In the genomic region with DNA sequence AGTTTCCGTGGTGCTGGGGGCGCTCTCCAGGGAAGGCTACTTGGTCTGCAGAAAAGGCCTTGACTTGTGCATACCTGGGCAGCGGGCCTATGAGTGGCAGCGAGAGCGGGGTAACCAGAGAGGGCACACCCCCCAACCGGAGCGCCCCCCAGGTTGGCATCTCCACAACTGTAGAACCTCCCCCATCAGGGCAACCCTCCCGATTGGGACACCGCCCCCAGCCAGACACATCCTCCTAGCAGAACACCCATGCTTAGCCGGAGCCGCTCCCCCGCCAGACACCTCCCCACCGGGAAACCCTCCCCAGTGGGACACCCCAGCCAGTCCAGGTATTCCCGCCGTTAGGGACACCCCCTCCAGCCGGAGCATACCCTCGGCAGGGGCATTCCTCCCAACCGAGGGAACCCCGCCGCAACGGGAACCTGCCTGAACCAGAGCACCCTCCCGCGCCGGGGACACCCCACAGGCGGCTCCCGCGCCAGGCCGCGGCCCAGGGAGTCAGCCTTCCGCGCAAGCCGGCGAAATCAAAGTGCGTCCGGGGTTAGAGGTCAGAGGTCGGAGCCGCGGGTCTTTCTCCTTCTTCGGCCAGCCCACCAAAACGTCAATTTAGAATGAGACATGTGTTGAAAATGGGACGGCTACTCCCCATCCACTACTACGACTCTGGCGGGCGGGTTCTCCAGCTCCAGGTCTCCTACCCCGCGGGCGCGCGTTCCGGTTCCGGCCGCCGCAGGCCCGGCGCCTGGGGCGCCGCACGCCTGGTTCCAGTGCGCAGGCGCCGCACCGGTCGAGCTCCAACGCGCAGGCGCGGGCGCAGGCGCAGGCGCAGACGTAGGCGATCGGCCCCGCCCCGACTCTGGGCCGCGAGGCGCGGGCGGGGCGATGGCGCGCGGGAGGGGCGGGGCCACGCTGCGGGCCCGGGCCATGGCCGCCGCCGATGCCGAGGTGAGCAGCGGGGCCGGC, we compare ENCODE assay signal across 1 cellular context.
TF ChIP-seq lines count a peak whose summit lies in the region.

Gene EHMT1, plus strand, starts transcription at position 901 of the 963 bp plus-strand sequence. Its CDS starts 24 bp downstream, at position 925.

TF ChIP-seq in K562, 482 proteins besides CTCF, POLR2A, EP300 and RAD21 (continued from another document and continues in another):
- TF ChIP-seq TCFL5 (CRISPR knock-in tag; conservative IDR thresholded peaks at IDR 0.05): no peak
- TF ChIP-seq USF1 (CRISPR knock-in tag; IDR thresholded peaks at IDR 0.05): no peak
- no peak for TF ChIP-seq PHB2 (IDR thresholded peaks at IDR 0.05; ENCODE audit: low read depth)
- no peak for TF ChIP-seq TRIM28 (IDR thresholded peaks at IDR 0.05)
- TF ChIP-seq ZNF445 (CRISPR knock-in tag; IDR thresholded peaks at IDR 0.05; ENCODE audit: low read depth): no peak
- TF ChIP-seq ZBTB9 (CRISPR knock-in tag; IDR thresholded peaks at IDR 0.05): peak; percentile 75; the same call in 1 of the 2 replicates
- TF ChIP-seq, protein P1, sequence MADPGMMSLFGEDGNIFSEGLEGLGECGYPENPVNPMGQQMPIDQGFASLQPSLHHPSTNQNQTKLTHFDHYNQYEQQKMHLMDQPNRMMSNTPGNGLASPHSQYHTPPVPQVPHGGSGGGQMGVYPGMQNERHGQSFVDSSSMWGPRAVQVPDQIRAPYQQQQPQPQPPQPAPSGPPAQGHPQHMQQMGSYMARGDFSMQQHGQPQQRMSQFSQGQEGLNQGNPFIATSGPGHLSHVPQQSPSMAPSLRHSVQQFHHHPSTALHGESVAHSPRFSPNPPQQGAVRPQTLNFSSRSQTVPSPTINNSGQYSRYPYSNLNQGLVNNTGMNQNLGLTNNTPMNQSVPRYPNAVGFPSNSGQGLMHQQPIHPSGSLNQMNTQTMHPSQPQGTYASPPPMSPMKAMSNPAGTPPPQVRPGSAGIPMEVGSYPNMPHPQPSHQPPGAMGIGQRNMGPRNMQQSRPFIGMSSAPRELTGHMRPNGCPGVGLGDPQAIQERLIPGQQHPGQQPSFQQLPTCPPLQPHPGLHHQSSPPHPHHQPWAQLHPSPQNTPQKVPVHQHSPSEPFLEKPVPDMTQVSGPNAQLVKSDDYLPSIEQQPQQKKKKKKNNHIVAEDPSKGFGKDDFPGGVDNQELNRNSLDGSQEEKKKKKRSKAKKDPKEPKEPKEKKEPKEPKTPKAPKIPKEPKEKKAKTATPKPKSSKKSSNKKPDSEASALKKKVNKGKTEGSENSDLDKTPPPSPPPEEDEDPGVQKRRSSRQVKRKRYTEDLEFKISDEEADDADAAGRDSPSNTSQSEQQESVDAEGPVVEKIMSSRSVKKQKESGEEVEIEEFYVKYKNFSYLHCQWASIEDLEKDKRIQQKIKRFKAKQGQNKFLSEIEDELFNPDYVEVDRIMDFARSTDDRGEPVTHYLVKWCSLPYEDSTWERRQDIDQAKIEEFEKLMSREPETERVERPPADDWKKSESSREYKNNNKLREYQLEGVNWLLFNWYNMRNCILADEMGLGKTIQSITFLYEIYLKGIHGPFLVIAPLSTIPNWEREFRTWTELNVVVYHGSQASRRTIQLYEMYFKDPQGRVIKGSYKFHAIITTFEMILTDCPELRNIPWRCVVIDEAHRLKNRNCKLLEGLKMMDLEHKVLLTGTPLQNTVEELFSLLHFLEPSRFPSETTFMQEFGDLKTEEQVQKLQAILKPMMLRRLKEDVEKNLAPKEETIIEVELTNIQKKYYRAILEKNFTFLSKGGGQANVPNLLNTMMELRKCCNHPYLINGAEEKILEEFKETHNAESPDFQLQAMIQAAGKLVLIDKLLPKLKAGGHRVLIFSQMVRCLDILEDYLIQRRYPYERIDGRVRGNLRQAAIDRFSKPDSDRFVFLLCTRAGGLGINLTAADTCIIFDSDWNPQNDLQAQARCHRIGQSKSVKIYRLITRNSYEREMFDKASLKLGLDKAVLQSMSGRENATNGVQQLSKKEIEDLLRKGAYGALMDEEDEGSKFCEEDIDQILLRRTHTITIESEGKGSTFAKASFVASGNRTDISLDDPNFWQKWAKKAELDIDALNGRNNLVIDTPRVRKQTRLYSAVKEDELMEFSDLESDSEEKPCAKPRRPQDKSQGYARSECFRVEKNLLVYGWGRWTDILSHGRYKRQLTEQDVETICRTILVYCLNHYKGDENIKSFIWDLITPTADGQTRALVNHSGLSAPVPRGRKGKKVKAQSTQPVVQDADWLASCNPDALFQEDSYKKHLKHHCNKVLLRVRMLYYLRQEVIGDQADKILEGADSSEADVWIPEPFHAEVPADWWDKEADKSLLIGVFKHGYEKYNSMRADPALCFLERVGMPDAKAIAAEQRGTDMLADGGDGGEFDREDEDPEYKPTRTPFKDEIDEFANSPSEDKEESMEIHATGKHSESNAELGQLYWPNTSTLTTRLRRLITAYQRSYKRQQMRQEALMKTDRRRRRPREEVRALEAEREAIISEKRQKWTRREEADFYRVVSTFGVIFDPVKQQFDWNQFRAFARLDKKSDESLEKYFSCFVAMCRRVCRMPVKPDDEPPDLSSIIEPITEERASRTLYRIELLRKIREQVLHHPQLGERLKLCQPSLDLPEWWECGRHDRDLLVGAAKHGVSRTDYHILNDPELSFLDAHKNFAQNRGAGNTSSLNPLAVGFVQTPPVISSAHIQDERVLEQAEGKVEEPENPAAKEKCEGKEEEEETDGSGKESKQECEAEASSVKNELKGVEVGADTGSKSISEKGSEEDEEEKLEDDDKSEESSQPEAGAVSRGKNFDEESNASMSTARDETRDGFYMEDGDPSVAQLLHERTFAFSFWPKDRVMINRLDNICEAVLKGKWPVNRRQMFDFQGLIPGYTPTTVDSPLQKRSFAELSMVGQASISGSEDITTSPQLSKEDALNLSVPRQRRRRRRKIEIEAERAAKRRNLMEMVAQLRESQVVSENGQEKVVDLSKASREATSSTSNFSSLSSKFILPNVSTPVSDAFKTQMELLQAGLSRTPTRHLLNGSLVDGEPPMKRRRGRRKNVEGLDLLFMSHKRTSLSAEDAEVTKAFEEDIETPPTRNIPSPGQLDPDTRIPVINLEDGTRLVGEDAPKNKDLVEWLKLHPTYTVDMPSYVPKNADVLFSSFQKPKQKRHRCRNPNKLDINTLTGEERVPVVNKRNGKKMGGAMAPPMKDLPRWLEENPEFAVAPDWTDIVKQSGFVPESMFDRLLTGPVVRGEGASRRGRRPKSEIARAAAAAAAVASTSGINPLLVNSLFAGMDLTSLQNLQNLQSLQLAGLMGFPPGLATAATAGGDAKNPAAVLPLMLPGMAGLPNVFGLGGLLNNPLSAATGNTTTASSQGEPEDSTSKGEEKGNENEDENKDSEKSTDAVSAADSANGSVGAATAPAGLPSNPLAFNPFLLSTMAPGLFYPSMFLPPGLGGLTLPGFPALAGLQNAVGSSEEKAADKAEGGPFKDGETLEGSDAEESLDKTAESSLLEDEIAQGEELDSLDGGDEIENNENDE (IDR thresholded peaks at IDR 0.05; ENCODE audit: low read depth, low read length): no peak
- no peak for TF ChIP-seq NONO (IDR thresholded peaks at IDR 0.05; ENCODE audit: low read depth in 2 of 2, low read length in 1 of 2)
- no peak for TF ChIP-seq XRCC3 (IDR thresholded peaks at IDR 0.05)
- no peak for TF ChIP-seq PRPF4 (IDR thresholded peaks at IDR 0.05; ENCODE audit: insufficient read depth, low read depth, low read length, poor library complexity, severe bottlenecking)
- TF ChIP-seq IRF9 (tag; IDR thresholded peaks at IDR 0.05): no peak
- TF ChIP-seq, protein P2, sequence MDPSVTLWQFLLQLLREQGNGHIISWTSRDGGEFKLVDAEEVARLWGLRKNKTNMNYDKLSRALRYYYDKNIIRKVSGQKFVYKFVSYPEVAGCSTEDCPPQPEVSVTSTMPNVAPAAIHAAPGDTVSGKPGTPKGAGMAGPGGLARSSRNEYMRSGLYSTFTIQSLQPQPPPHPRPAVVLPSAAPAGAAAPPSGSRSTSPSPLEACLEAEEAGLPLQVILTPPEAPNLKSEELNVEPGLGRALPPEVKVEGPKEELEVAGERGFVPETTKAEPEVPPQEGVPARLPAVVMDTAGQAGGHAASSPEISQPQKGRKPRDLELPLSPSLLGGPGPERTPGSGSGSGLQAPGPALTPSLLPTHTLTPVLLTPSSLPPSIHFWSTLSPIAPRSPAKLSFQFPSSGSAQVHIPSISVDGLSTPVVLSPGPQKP (CRISPR knock-in tag; IDR thresholded peaks at IDR 0.05): no peak
- peak; percentile 76; the same call in 1 of the 2 replicates for TF ChIP-seq SLC30A9 (CRISPR knock-in tag; IDR thresholded peaks at IDR 0.05)
- TF ChIP-seq USF2 (CRISPR knock-in tag; IDR thresholded peaks at IDR 0.05): no peak
- 0 out of 2 replicates have a peak, but pooled peaks have one; percentile 9 for TF ChIP-seq TEAD4 (IDR thresholded peaks at IDR 0.05; ENCODE audit: low read length)
- no peak for TF ChIP-seq TEAD4 (CRISPR knock-in tag; IDR thresholded peaks at IDR 0.05; ENCODE audit: borderline replicate concordance)
- no peak for TF ChIP-seq NR1H2 (CRISPR knock-in tag; IDR thresholded peaks at IDR 0.05)
- TF ChIP-seq, protein P3, sequence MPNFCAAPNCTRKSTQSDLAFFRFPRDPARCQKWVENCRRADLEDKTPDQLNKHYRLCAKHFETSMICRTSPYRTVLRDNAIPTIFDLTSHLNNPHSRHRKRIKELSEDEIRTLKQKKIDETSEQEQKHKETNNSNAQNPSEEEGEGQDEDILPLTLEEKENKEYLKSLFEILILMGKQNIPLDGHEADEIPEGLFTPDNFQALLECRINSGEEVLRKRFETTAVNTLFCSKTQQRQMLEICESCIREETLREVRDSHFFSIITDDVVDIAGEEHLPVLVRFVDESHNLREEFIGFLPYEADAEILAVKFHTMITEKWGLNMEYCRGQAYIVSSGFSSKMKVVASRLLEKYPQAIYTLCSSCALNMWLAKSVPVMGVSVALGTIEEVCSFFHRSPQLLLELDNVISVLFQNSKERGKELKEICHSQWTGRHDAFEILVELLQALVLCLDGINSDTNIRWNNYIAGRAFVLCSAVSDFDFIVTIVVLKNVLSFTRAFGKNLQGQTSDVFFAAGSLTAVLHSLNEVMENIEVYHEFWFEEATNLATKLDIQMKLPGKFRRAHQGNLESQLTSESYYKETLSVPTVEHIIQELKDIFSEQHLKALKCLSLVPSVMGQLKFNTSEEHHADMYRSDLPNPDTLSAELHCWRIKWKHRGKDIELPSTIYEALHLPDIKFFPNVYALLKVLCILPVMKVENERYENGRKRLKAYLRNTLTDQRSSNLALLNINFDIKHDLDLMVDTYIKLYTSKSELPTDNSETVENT (CRISPR knock-in tag; IDR thresholded peaks at IDR 0.05): peak; percentile 63; the same call in 1 of the 2 replicates
- TF ChIP-seq RBM15 (IDR thresholded peaks at IDR 0.05; ENCODE audit: insufficient read depth, low read length): no peak
- TF ChIP-seq POU5F1 (IDR thresholded peaks at IDR 0.05; ENCODE audit: borderline replicate concordance, low read depth, low read length, partially characterized antibody): peak; percentile 93
- TF ChIP-seq, protein P4, sequence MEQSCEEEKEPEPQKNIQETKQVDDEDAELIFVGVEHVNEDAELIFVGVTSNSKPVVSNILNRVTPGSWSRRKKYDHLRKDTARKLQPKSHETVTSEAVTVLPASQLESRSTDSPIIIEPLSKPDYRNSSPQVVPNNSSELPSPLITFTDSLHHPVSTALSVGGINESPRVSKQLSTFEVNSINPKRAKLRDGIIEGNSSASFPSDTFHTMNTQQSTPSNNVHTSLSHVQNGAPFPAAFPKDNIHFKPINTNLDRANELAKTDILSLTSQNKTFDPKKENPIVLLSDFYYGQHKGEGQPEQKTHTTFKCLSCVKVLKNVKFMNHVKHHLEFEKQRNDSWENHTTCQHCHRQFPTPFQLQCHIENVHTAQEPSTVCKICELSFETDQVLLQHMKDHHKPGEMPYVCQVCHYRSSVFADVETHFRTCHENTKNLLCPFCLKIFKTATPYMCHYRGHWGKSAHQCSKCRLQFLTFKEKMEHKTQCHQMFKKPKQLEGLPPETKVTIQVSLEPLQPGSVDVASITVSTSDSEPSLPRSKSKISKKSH (CRISPR knock-in tag; IDR thresholded peaks at IDR 0.05): no peak; the same call in 1 of the 2 replicates
- peak; percentile 92 for TF ChIP-seq E2F8 (IDR thresholded peaks at IDR 0.05; ENCODE audit: low read depth, partially characterized antibody)
